In genomic region chr1:161721738-161722343, GRCh38 we compare ENCODE assay signal across 11 cellular contexts. TPM values are rescaled to one million over a fixed set of nuclear protein-coding genes. Genes with fewer than 3 reads are reported as not detected.
DNase-seq lines count a peak whose midpoint lies in the region; ATAC-seq and TF ChIP-seq lines count a peak whose summit lies in the region.
"Had no signal": no experiment of that assay in that cellular context is flagged by ENCODE, and none has a peak within 500 bp of the region (broad histone marks: within the 10 kb centered on the region; RNA-seq: fewer than 3 reads in every experiment).

No MANE protein-coding gene starts in this region.

- H3K4me2 ChIP-seq in Karpas-422 (ENCODE audit: low read depth, low read length, poor library complexity, severe bottlenecking), result peak overlapping the region; percentile 86

- no peak for TF ChIP-seq POLR2A in prostate gland (IDR thresholded peaks at IDR 0.05)

- H3K27ac ChIP-seq in Karpas-422 (ENCODE audit: low read length) (peak overlapping the region; percentile 95), prostate gland (no peak overlapping the region)
- H3K27ac ChIP-seq: neutrophil had no signal

- ATAC-seq in HG03439 (IDR thresholded peaks at IDR 0.05; ENCODE audit: unreplicated experiment), result no peak

- peak overlapping the region; percentile 70 for H3K4me3 ChIP-seq in Karpas-422 (ENCODE audit: low read length)
- no peak overlapping the region for H3K4me3 ChIP-seq in prostate gland

- H3K36me3 ChIP-seq in Karpas-422 (ENCODE audit: insufficient read depth, low read length) (peaks cover 43% of the 10 kb centered on the region), prostate gland (no peaks in the 10 kb centered on the region)
- H3K36me3 ChIP-seq: neutrophil had no signal

- 72% methylated on average over 8 of the region's 8 CpGs for WGBS in prostate gland

- H4K20me1 ChIP-seq in Karpas-422 (ENCODE audit: insufficient read depth, low read depth, low read length), result peaks cover 42% of the 10 kb centered on the region

- H3K9me2 ChIP-seq in Karpas-422 (replicated peaks; ENCODE audit: insufficient read depth, low read length), result no peaks in the 10 kb centered on the region

- no peaks in the 10 kb centered on the region for H3K9me3 ChIP-seq in Karpas-422 (ENCODE audit: low read length)
- H3K9me3 ChIP-seq in prostate gland, result no peaks in the 10 kb centered on the region
- H3K9me3 ChIP-seq: neutrophil had no signal

- peaks cover 22% of the 10 kb centered on the region for H3K79me2 ChIP-seq in Karpas-422 (ENCODE audit: low read length)

- H3K27me3 ChIP-seq in Karpas-422 (ENCODE audit: low read length) (no peaks in the 10 kb centered on the region), prostate gland (replicated peaks; ENCODE audit: insufficient read depth) (no peaks in the 10 kb centered on the region)

- peak overlapping the region; percentile 80 for H3K9ac ChIP-seq in Karpas-422 (ENCODE audit: low read length)

- DNase-seq in CD1c-positive myeloid dendritic cell (ENCODE audit: extremely low spot score), result peak; percentile 91
- DNase-seq in Karpas-422, result peak; percentile 85
- DNase-seq in UCSD-AML1 (lab: John Stamatoyannopoulos, UW; ENCODE audit: unreplicated experiment), result peak; percentile 42
- peak; percentile 80 for DNase-seq in iris pigment epithelial cell (ENCODE audit: low read depth)
- DNase-seq in activated CD4-positive, CD25-positive, alpha-beta regulatory T cell (lab: John Stamatoyannopoulos, UW), result no peak
- no peak for DNase-seq in T-helper 9 cell
- DNase-seq in prostate gland (ENCODE audit: low spot score), result no peak
- DNase-seq: activated CD4-positive, alpha-beta T cell treated with anti-CD3 and anti-CD28 coated beads, Interleukin-2, amount 10 ng/mL, durations not matched to agents 7 days and 5 days had no signal

- TF ChIP-seq CTCF in prostate gland (IDR thresholded peaks at IDR 0.05), result no peak

- intact Hi-C loops in prostate gland (cut with DNase I), result no loop called here

- H3K4me1 ChIP-seq in Karpas-422 (ENCODE audit: low read length), result peaks cover 100% of the 10 kb centered on the region
- H3K4me1 ChIP-seq in prostate gland (replicated peaks), result no peaks in the 10 kb centered on the region

- no peak overlapping the region for H2AFZ ChIP-seq in Karpas-422 (ENCODE audit: low read length)

RNA-seq across cellular contexts. Expression of gene FCRLB, which starts 0.5 kb away (rescaled TPM):
- 937 and 1,205 TPM in 2 replicates for total RNA-seq in Karpas-422 (2014; rRNA removed; shearing (Covaris generic); ENCODE audit: low replicate concordance)
- total RNA-seq in prostate gland, result 1 to 10 TPM in 1 of 2 donors, under 1 TPM in 1; 0.36 to 2.3 TPM

RNA-seq across cellular contexts. Expression of gene FCRLA, which starts 14.8 kb away (rescaled TPM):
- 637 and 924 TPM in 2 replicates for total RNA-seq in Karpas-422 (2014; rRNA removed; shearing (Covaris generic); ENCODE audit: low replicate concordance)
- total RNA-seq in prostate gland, result not detected
- total RNA-seq: activated CD4-positive, alpha-beta T cell treated with anti-CD3 and anti-CD28 coated beads, Interleukin-2, amount 10 ng/mL, durations not matched to agents 7 days and 5 days had no signal

RNA-seq across cellular contexts. Expression of gene DUSP12, which starts 27.7 kb away (rescaled TPM):
- 87.8 and 102 TPM in 2 replicates for total RNA-seq in Karpas-422 (2014; rRNA removed; shearing (Covaris generic); ENCODE audit: low replicate concordance)
- total RNA-seq in prostate gland, result 10 to 100 TPM; 34.4 to 35.6 TPM

RNA-seq across cellular contexts. Expression of gene ATF6, which starts 44.3 kb away (rescaled TPM):
- 21.6 and 36.5 TPM in 2 replicates for total RNA-seq in Karpas-422 (2014; rRNA removed; shearing (Covaris generic); ENCODE audit: low replicate concordance)
- 10 to 100 TPM; 34.6 to 38.9 TPM for total RNA-seq in prostate gland

RNA-seq across cellular contexts. Expression of gene FCGR2B, which starts 58.9 kb away (rescaled TPM):
- total RNA-seq in Karpas-422 (2014; rRNA removed; shearing (Covaris generic); ENCODE audit: low replicate concordance), result 523 and 581 TPM in 2 replicates
- total RNA-seq in prostate gland, result 1 to 10 TPM; 1.9 to 5.7 TPM
- total RNA-seq: activated CD4-positive, alpha-beta T cell treated with anti-CD3 and anti-CD28 coated beads, Interleukin-2, amount 10 ng/mL, durations not matched to agents 7 days and 5 days; NCI-H460 had no signal

Comparison
In these comparisons a context has a peak if more than half of its experiments do, and no peak if none do; other contexts are left out.
1. DNase-seq: peak in CD1c-positive myeloid dendritic cell (single experiment), Karpas-422 (single experiment), UCSD-AML1 (single experiment) and iris pigment epithelial cell (single experiment); none in activated CD4-positive, CD25-positive, alpha-beta regulatory T cell (0 of 4), T-helper 9 cell (single experiment) and prostate gland (single experiment).
2. RNA of gene FCRLB, which starts 0.5 kb away (total RNA-seq): 937 to 1,205 TPM in Karpas-422; 0.36 to 2.3 TPM in prostate gland; every median in the first group is over 100 times any median in the second.
3. RNA of gene FCRLA, which starts 14.8 kb away (total RNA-seq): 637 to 924 TPM in Karpas-422; not detected in prostate gland; every median in the first group is over 100 times any median in the second.